Comparison of ENCODE assay signal across 8 cellular contexts in genomic region chr11:6443269-6444003, GRCh38. TPM values are rescaled to one million over a fixed set of nuclear protein-coding genes. Genes with fewer than 3 reads are reported as not detected.
DNase-seq lines count a peak whose midpoint lies in the region; ATAC-seq and TF ChIP-seq lines count a peak whose summit lies in the region.

No MANE protein-coding gene starts in this region.

- peak; percentile 90 for TF ChIP-seq CTCF in HFF-Myc (IDR thresholded peaks at IDR 0.05; ENCODE audit: low read depth, low read length, missing control alignments)

- no peaks in the 10 kb centered on the region for H3K9me3 Mint-ChIP-seq in memory B cell

- peaks cover 1% of the 10 kb centered on the region for H3K36me3 Mint-ChIP-seq in memory B cell

- H3K4me3 Mint-ChIP-seq in memory B cell = no peak overlapping the region

- no peak overlapping the region for H3K4me3 ChIP-seq in HFF-Myc (replicated peaks; ENCODE audit: low read depth, low read length)

- H3K27me3 Mint-ChIP-seq in memory B cell = peaks cover 3% of the 10 kb centered on the region

- H3K4me1 Mint-ChIP-seq in memory B cell = no peaks in the 10 kb centered on the region

- peak; percentile 26 for DNase-seq in NCI-H1092 treated with DMSO at 0.1 percent for 48 hours (lab: John Stamatoyannopoulos, UW)
- DNase-seq in NCI-H1092 (lab: John Stamatoyannopoulos, UW) = no peak
- DNase-seq in HFF-Myc (ENCODE audit: extremely low read depth, low read depth) = no peak
- peak; percentile 54 for DNase-seq in NCI-H146 (lab: John Stamatoyannopoulos, UW)
- peak; percentile 43 to 55 for DNase-seq in activated CD4-positive, alpha-beta T cell treated with anti-CD3 and anti-CD28 coated beads for 4 hours
- DNase-seq in dermis blood vessel endothelial cell = peak; percentile 74
- DNase-seq in memory B cell (ENCODE audit: low spot score in 2 of 2) = peak; percentile 34 to 42
- DNase-seq in stimulated activated CD8-positive, alpha-beta memory T cell treated with anti-CD3 and anti-CD28 coated beads, Interleukin-2, amount 100 ng/mL, for 1 hour (ENCODE audit: low read depth in 2 of 2) = peak; percentile 10 to 30

- ATAC-seq in memory B cell (ENCODE audit: low read depth) = peak; percentile 76

- no peak overlapping the region for H3K27ac Mint-ChIP-seq in memory B cell

RNA-seq across cellular contexts. Expression of gene HPX, which starts 2.6 kb away (rescaled TPM):
- 0.19 and 0.51 TPM in 2 replicates for total RNA-seq in dermis blood vessel endothelial cell

RNA-seq across cellular contexts. Expression of gene APBB1, which starts 24.5 kb away (rescaled TPM):
- 43.9 and 52.9 TPM in 2 replicates for total RNA-seq in dermis blood vessel endothelial cell

RNA-seq across cellular contexts. Expression of gene TRIM3, which starts 30.3 kb away (rescaled TPM):
- 18.4 and 19.8 TPM in 2 replicates for total RNA-seq in dermis blood vessel endothelial cell

RNA-seq across cellular contexts. Expression of gene ARFIP2, which starts 37.7 kb away (rescaled TPM):
- 46.6 and 47.0 TPM in 2 replicates for total RNA-seq in dermis blood vessel endothelial cell

RNA-seq across cellular contexts. Expression of gene TIMM10B, which starts 37.9 kb away (rescaled TPM):
- total RNA-seq in dermis blood vessel endothelial cell = 26.4 and 32.5 TPM in 2 replicates

Comparison
In these comparisons a context has a peak if more than half of its experiments do, and no peak if none do; other contexts are left out.
1. DNase-seq: peak in NCI-H1092 treated with DMSO at 0.1 percent for 48 hours (single experiment), NCI-H146 (single experiment), activated CD4-positive, alpha-beta T cell treated with anti-CD3 and anti-CD28 coated beads for 4 hours (2 of 2), dermis blood vessel endothelial cell (single experiment), memory B cell (2 of 2) and stimulated activated CD8-positive, alpha-beta memory T cell treated with anti-CD3 and anti-CD28 coated beads, Interleukin-2, amount 100 ng/mL, for 1 hour (2 of 2); none in NCI-H1092 (single experiment) and HFF-Myc (single experiment).